Comparison of ENCODE assay signal across 14 cellular contexts in the genomic region with DNA sequence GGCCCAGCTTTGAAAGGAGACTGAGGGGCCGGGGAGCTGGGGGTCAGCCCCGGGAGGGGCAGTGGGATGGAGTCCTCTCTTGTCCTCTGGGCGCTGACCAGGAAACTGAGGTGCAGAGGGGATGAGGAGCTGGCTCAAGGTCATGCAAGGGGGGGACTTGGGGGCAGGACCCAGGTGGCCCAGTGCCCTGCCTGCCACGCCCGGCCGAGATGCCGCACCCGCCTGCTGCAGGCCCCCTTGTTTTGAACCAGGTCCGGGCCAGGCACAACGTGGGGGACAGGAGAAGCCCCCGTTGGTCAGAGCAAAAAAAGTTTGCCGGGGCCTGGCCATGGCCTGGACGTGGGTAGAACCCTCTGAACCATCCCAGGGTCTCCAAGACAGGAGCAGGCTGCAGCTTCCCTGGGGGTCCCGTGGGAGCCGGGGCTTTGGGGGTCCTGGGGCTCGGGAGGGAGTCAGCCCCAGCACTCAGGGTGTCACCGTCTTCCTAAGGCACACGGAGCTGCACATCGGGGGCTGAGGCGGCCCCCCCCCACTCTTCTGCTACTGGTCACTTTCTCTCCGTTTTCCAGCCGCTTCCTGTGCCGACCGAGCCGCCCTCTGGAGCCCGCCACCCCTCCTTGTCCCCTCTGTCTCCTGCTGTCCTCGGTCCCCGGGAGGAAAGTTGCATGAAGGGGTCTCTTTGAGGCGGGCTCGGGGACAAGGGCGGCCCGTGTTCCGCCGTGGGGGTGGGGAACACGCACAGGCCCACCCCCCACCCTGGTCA. TPM values are rescaled to one million over a fixed set of nuclear protein-coding genes. Genes with fewer than 3 reads are reported as not detected.
DNase-seq lines count a peak whose midpoint lies in the region; ATAC-seq and TF ChIP-seq lines count a peak whose summit lies in the region.
"Had no signal": no experiment of that assay in that cellular context is flagged by ENCODE, and none has a peak within 500 bp of the region (broad histone marks: within the 10 kb centered on the region; RNA-seq: fewer than 3 reads in every experiment).

No MANE protein-coding gene starts in this region.

- no TSS peak for BruUV-seq in Caco-2 (replicated peaks; lab: Mats Ljungman, UMichigan)
- no TSS peak for BruUV-seq in PC-3 (replicated peaks; lab: Mats Ljungman, UMichigan)

- peak overlapping the region; percentile 72 for H3K4me3 ChIP-seq in Caco-2 (ENCODE audit: low read depth, low read length)
- H3K4me3 ChIP-seq in PC-3 (ENCODE audit: low read length), result no peak overlapping the region
- peak overlapping the region; percentile 92 for H3K4me3 ChIP-seq in neural cell (ENCODE audit: low read length)

- DNase-seq in Caco-2 (no peak), PC-3 (no peak), endothelial cell (ENCODE audit: low spot score) (no peak), kidney glomerular epithelial cell (lab: John Stamatoyannopoulos, UW) (no peak), DMS153 treated with DMSO at 0.1 percent for 48 hours (lab: John Stamatoyannopoulos, UW; ENCODE audit: unreplicated experiment) (no peak), SHP77 treated with DMSO at 0.1 percent for 48 hours (lab: John Stamatoyannopoulos, UW) (no peak), Ammon's horn (ENCODE audit: low spot score) (no peak)
- DNase-seq: activated CD4-positive, alpha-beta T cell treated with anti-CD3 and anti-CD28 coated beads for 48 hours; erythroblast; KBM-7; NCI-H2107 had no signal

- no peak for ATAC-seq in PC-3
- ATAC-seq: right cardiac atrium had no signal

- POLR2A ChIA-PET in Caco-2 (lab: Charles Lee) (interaction anchor here (0.6 kb wide), 1 partner anchor 28 kb away, joined by 3 read pairs; no protein-coding TSS in a partner anchor), PC-3 (lab: Charles Lee; ENCODE audit: unreplicated experiment) (no interaction called here)

- TF ChIP-seq CTCF in Caco-2 (IDR thresholded peaks at IDR 0.05; ENCODE audit: insufficient read depth in 1 of 2, low read depth in 1 of 2, low read length in 1 of 2, severe bottlenecking in 1 of 2, unreplicated experiment in 1 of 2), result no peak
- TF ChIP-seq CTCF in PC-3 (conservative IDR thresholded peaks at IDR 0.05; ENCODE audit: low read depth, low read length), result no peak
- TF ChIP-seq CTCF in endothelial cell (IDR thresholded peaks at IDR 0.05; ENCODE audit: unreplicated experiment), result no peak
- TF ChIP-seq CTCF in neural cell (IDR thresholded peaks at IDR 0.05; ENCODE audit: poor library complexity, severe bottlenecking), result no peak

- H4K20me1 ChIP-seq in PC-3 (ENCODE audit: low read length) (no peaks in the 10 kb centered on the region), neural cell (ENCODE audit: insufficient read depth) (no peaks in the 10 kb centered on the region)

- no peaks in the 10 kb centered on the region for H3K9me3 ChIP-seq in Caco-2
- H3K9me3 ChIP-seq in PC-3 (ENCODE audit: low read length), result no peaks in the 10 kb centered on the region
- H3K9me3 ChIP-seq in neural cell (ENCODE audit: low read length), result no peaks in the 10 kb centered on the region

- H3K79me2 ChIP-seq in PC-3 (ENCODE audit: low read length) (no peaks in the 10 kb centered on the region), neural cell (replicated peaks; ENCODE audit: insufficient read depth, low read length) (peaks cover 27% of the 10 kb centered on the region)

- H3K36me3 ChIP-seq in Caco-2 (ENCODE audit: control insufficient read depth, insufficient read depth, low read length) (no peaks in the 10 kb centered on the region), PC-3 (ENCODE audit: low read depth, low read length) (no peaks in the 10 kb centered on the region), neural cell (ENCODE audit: insufficient read depth, low read length) (no peaks in the 10 kb centered on the region)

- H3K4me3 Mint-ChIP-seq in Caco-2 (ENCODE audit: unreplicated experiment) (peak overlapping the region; percentile 80), endothelial cell (ENCODE audit: unreplicated experiment) (peak overlapping the region; percentile 87)

- CTCF ChIA-PET in Caco-2 (lab: Charles Lee), result no interaction called here
- CTCF ChIA-PET in PC-3 (lab: Charles Lee), result no interaction called here

- H3K4me2 ChIP-seq in PC-3 (ENCODE audit: low read length), result 0 out of 2 replicates have a peak overlapping the region, but pooled peaks have one; percentile 8
- peak overlapping the region; percentile 57 for H3K4me2 ChIP-seq in neural cell (ENCODE audit: low read length)

- H3K9ac ChIP-seq in PC-3 (ENCODE audit: low read length) (no peak overlapping the region), neural cell (ENCODE audit: low read length) (peak overlapping the region; percentile 77)

- H3K4me1 Mint-ChIP-seq in Caco-2 (ENCODE audit: low read depth, unreplicated experiment) (peaks cover 8% of the 10 kb centered on the region), endothelial cell (ENCODE audit: unreplicated experiment) (no peaks in the 10 kb centered on the region)

- H3K27ac Mint-ChIP-seq in Caco-2 (ENCODE audit: unreplicated experiment) (peak overlapping the region; percentile 66), endothelial cell (ENCODE audit: unreplicated experiment) (no peak overlapping the region)

- no peaks in the 10 kb centered on the region for H3F3A ChIP-seq in PC-3 (ENCODE audit: low read length, unreplicated experiment)
- H3F3A ChIP-seq in neural cell (ENCODE audit: insufficient read depth, low read length, poor library complexity, severe bottlenecking), result no peaks in the 10 kb centered on the region

- H3K4me1 ChIP-seq in Caco-2, result peaks cover 55% of the 10 kb centered on the region
- no peaks in the 10 kb centered on the region for H3K4me1 ChIP-seq in PC-3 (ENCODE audit: insufficient read depth, low read length)

- no peaks in the 10 kb centered on the region for H3K27me3 ChIP-seq in Caco-2 (replicated peaks; ENCODE audit: control insufficient read depth, insufficient read depth, low read length)
- H3K27me3 ChIP-seq in PC-3 (ENCODE audit: low read length), result peaks cover 45% of the 10 kb centered on the region
- no peaks in the 10 kb centered on the region for H3K27me3 ChIP-seq in neural cell (ENCODE audit: insufficient read depth, low read depth, low read length)

- H3K27ac ChIP-seq in PC-3 (ENCODE audit: low read length), result no peak overlapping the region
- no peak overlapping the region for H3K27ac ChIP-seq in neural cell (ENCODE audit: low read length)

- no peaks in the 10 kb centered on the region for H3K9me2 ChIP-seq in PC-3 (replicated peaks; ENCODE audit: low read length)
- no peaks in the 10 kb centered on the region for H3K9me2 ChIP-seq in neural cell (ENCODE audit: insufficient read depth, low read length)

- H3K27me3 Mint-ChIP-seq in Caco-2 (ENCODE audit: insufficient read depth, unreplicated experiment) (no peaks in the 10 kb centered on the region), endothelial cell (ENCODE audit: unreplicated experiment) (peaks cover 10% of the 10 kb centered on the region)

- no peaks in the 10 kb centered on the region for H3K9me3 Mint-ChIP-seq in Caco-2 (ENCODE audit: unreplicated experiment)
- no peaks in the 10 kb centered on the region for H3K9me3 Mint-ChIP-seq in endothelial cell (ENCODE audit: unreplicated experiment)

- no peak for TF ChIP-seq RAD21 in neural cell (conservative IDR thresholded peaks at IDR 0.05)

- no peak for TF ChIP-seq EP300 in neural cell (conservative IDR thresholded peaks at IDR 0.05; ENCODE audit: poor library complexity, severe bottlenecking)

- peaks cover 7% of the 10 kb centered on the region for H3K36me3 Mint-ChIP-seq in Caco-2 (ENCODE audit: insufficient read depth, unreplicated experiment)
- H3K36me3 Mint-ChIP-seq in endothelial cell (ENCODE audit: low read depth, unreplicated experiment), result no peaks in the 10 kb centered on the region

- H2AFZ ChIP-seq in PC-3 (ENCODE audit: low read length) (no peak overlapping the region), neural cell (ENCODE audit: low read depth, low read length) (no peak overlapping the region)

- intact Hi-C loops in Caco-2 (cut with micrococcal nuclease; ENCODE audit: unreplicated experiment), result no loop called here
- intact Hi-C loops in PC-3 (cut with micrococcal nuclease), result no loop called here

TF ChIP-seq in neural cell, 6 proteins besides CTCF, POLR2A, EP300 and RAD21 (continues in another document):
- TF ChIP-seq EZH2 (IDR thresholded peaks at IDR 0.05; ENCODE audit: borderline replicate concordance, insufficient read depth, low read length, poor library complexity, severe bottlenecking) (no peak), MXI1 (conservative IDR thresholded peaks at IDR 0.05; ENCODE audit: poor library complexity, severe bottlenecking) (no peak), POLR2AphosphoS5 (IDR thresholded peaks at IDR 0.05) (no peak), SMC3 (conservative IDR thresholded peaks at IDR 0.05; ENCODE audit: poor library complexity) (no peak), TAF1 (IDR thresholded peaks at IDR 0.05; ENCODE audit: low read depth) (no peak)

RNA-seq across cellular contexts. Expression of a gene that starts 1.4 kb away (rescaled TPM):
- total RNA-seq in Caco-2 (2022) (18.6 and 20.6 TPM in 2 replicates), PC-3 (2014; rRNA removed) (not detected in 2 replicates), endothelial cell (ENCODE audit: unreplicated experiment) (14.6 TPM)
- polyA plus RNA-seq in neural cell, result 9.8 and 10.3 TPM in 2 replicates
- polyA minus RNA-seq in neural cell, result 23.4 and 24.8 TPM in 2 replicates
- total RNA-seq: right cardiac atrium, subcutaneous adipose tissue had no signal
- polyA plus RNA-seq: right cardiac atrium had no signal

RNA-seq across cellular contexts. Expression of a gene that starts 11.7 kb away (rescaled TPM):
- 51.0 and 56.3 TPM in 2 replicates for total RNA-seq in Caco-2 (2022)
- 110 and 133 TPM in 2 replicates for total RNA-seq in PC-3 (2014; rRNA removed)
- 22.7 TPM for total RNA-seq in endothelial cell (ENCODE audit: unreplicated experiment)
- polyA plus RNA-seq in neural cell, result 21.7 and 28.4 TPM in 2 replicates
- 5.1 and 7.5 TPM in 2 replicates for polyA minus RNA-seq in neural cell

RNA-seq across cellular contexts. Expression of a gene that starts 17.9 kb away (rescaled TPM):
- total RNA-seq in Caco-2 (2022) (289 and 331 TPM in 2 replicates), PC-3 (2014; rRNA removed) (136 and 197 TPM in 2 replicates), endothelial cell (ENCODE audit: unreplicated experiment) (315 TPM)
- 1,663 and 1,665 TPM in 2 replicates for polyA plus RNA-seq in neural cell
- 542 and 651 TPM in 2 replicates for polyA minus RNA-seq in neural cell

RNA-seq across cellular contexts. Expression of a gene that starts 38.7 kb away (rescaled TPM):
- total RNA-seq in Caco-2 (2022), result 125 and 128 TPM in 2 replicates
- 17.3 and 41.8 TPM in 2 replicates for total RNA-seq in PC-3 (2014; rRNA removed)
- 204 TPM for total RNA-seq in endothelial cell (ENCODE audit: unreplicated experiment)
- polyA plus RNA-seq in neural cell, result 24.8 and 28.3 TPM in 2 replicates
- polyA minus RNA-seq in neural cell, result 56.4 and 57.9 TPM in 2 replicates

RNA-seq across cellular contexts. Expression of a gene that starts 45.5 kb away (rescaled TPM):
- total RNA-seq in Caco-2 (2022) (126 and 140 TPM in 2 replicates), PC-3 (2014; rRNA removed) (102 and 187 TPM in 2 replicates), endothelial cell (ENCODE audit: unreplicated experiment) (175 TPM)
- polyA plus RNA-seq in neural cell, result 22.8 and 47.8 TPM in 2 replicates
- 9.0 and 13.3 TPM in 2 replicates for polyA minus RNA-seq in neural cell

Comparison
In these comparisons a context has a peak if more than half of its experiments do, and no peak if none do; other contexts are left out.
1. RNA of a gene that starts 1.4 kb away (total RNA-seq): 18.6 to 20.6 TPM in Caco-2 and 14.6 TPM in endothelial cell (single experiment); not detected in PC-3; every median in the first group is over 10 times any median in the second.